ENCODE assay signal across 19 cellular contexts in the genomic region with DNA sequence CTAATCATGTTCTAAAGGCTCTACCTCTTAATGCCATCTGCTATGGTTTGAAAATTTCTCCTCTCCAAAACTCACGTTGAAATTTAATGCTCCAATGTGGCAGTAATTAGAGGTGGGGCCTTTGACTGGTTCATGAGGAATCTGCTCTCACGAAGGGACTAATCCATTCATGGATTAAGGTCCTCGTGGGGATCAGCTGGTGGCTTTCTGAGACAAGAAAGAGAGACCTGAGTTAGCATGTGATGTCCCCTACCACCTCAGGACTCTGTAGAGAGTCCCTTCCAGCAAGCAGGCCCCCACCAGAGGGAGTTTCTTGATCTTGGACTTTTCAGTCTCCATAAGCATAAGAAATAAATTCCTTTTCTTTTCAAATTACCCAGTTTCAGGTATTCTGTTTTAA.
"Had no signal": no experiment of that assay in that cellular context is flagged by ENCODE, and none has a peak within 500 bp of the region (broad histone marks: within the 10 kb centered on the region; RNA-seq: fewer than 3 reads in every experiment).

No MANE protein-coding gene starts in this region.

- H3K4me3 Mint-ChIP-seq: activated CD4-positive, alpha-beta T cell treated with anti-CD3 and anti-CD28 coated beads, Interleukin-2, amount 10 ng/mL, durations not matched to agents 7 days and 5 days; activated T-cell treated with anti-CD3 and anti-CD28 coated beads, Interleukin-2, amount 50 U/mL, for 72 hours had no signal

- DNase-seq: activated CD4-positive, alpha-beta T cell treated with anti-CD3 and anti-CD28 coated beads, Interleukin-2, amount 10 ng/mL, durations not matched to agents 7 days and 5 days; activated CD4-positive, CD25-positive, alpha-beta regulatory T cell; activated CD8-positive, alpha-beta memory T cell treated with anti-CD3 and anti-CD28 coated beads, Interleukin-2, amount 50 U/mL, for 48 hours; activated gamma-delta T cell; activated T-cell treated with anti-CD3 and anti-CD28 coated beads, Interleukin-2, amount 50 U/mL, for 72 hours; caudate nucleus; colonic mucosa; esophagus squamous epithelium; foreskin fibroblast; hypothalamus; kidney glomerular epithelial cell; mesenchymal stem cell; pancreas; stimulated activated CD4-positive, alpha-beta T cell treated with anti-CD3 and anti-CD28 coated beads, Interleukin-2, amount 100 ng/mL, for 24 hours; stomach; T-helper 2 cell; testis; upper lobe of left lung had no signal

- H3K36me3 Mint-ChIP-seq: activated naive CD4-positive, alpha-beta T cell treated with anti-CD3 and anti-CD28 coated beads, Interleukin-2, amount 50 U/mL, for 72 hours had no signal

- H3K36me3 ChIP-seq: colonic mucosa, pancreas, upper lobe of left lung had no signal

- H3K27me3 Mint-ChIP-seq: activated CD4-positive, alpha-beta T cell treated with anti-CD3 and anti-CD28 coated beads, Interleukin-2, amount 10 ng/mL, durations not matched to agents 7 days and 5 days had no signal

- H3K27me3 ChIP-seq: colonic mucosa, esophagus squamous epithelium, pancreas, stomach, testis, upper lobe of left lung had no signal

- H3K4me1 Mint-ChIP-seq: activated CD4-positive, alpha-beta T cell treated with anti-CD3 and anti-CD28 coated beads, Interleukin-2, amount 10 ng/mL, durations not matched to agents 7 days and 5 days had no signal

- H3K9me3 Mint-ChIP-seq: activated CD4-positive, alpha-beta T cell treated with anti-CD3 and anti-CD28 coated beads, Interleukin-2, amount 10 ng/mL, durations not matched to agents 7 days and 5 days had no signal

- ATAC-seq: activated naive CD4-positive, alpha-beta T cell treated with anti-CD3 and anti-CD28 coated beads, Interleukin-2, amount 50 U/mL, for 72 hours; activated T-cell treated with anti-CD3 and anti-CD28 coated beads, Interleukin-2, amount 50 U/mL, for 72 hours; pancreas had no signal

- H3K27ac Mint-ChIP-seq: activated CD4-positive, alpha-beta T cell treated with anti-CD3 and anti-CD28 coated beads, Interleukin-2, amount 10 ng/mL, durations not matched to agents 7 days and 5 days; activated naive CD4-positive, alpha-beta T cell treated with anti-CD3 and anti-CD28 coated beads, Interleukin-2, amount 50 U/mL, for 72 hours; activated T-cell treated with anti-CD3 and anti-CD28 coated beads, Interleukin-2, amount 50 U/mL, for 72 hours had no signal

- H3K4me1 ChIP-seq: colonic mucosa, esophagus squamous epithelium, upper lobe of left lung had no signal

- H3K4me3 ChIP-seq: colonic mucosa, esophagus squamous epithelium, pancreas, stomach, testis, upper lobe of left lung had no signal

- H3K27ac ChIP-seq: colonic mucosa, esophagus squamous epithelium, pancreas, stomach, testis, upper lobe of left lung had no signal

- H3K9me3 ChIP-seq: colonic mucosa, esophagus squamous epithelium, pancreas, stomach, testis, upper lobe of left lung had no signal
